In the genomic region with DNA sequence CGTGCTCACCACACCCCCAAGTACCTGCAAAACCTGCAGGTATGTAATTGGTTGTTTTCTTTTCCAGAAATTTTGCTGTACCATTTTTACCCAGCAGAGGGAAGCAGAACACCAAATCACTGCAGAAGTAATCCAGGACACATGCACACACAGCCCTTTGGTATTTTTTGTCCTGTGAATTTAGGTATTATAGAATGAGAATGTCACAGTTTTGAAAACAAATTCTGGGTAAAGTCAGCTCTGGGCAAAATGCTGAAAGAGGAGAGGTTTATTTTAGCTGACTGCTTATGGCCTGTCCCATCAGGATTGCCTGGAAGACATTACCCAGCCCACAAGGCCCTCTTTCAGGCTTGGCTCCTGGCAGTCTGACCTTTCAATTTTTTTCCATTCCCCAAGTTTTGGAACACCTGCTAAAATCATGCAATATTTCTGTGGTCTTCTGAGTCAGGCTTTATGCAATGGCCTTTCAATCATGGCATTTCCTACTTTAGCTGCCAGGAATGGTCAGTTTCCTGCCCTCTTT, we compare ENCODE assay signal across 8 cellular contexts. TPM values are rescaled to one million over a fixed set of nuclear protein-coding genes. Genes with fewer than 3 reads are reported as not detected.
A peak's percentile ranks its signal among the peaks of the same experiment; 100 is the strongest.
DNase-seq lines count a peak whose midpoint lies in the region; ATAC-seq, FAIRE-seq and TF ChIP-seq lines count a peak whose summit lies in the region.

No MANE protein-coding gene starts in this region.

- no peak for FAIRE-seq in A549 (lab: Jason Lieb, UNC)

- peak; percentile 79 for TF ChIP-seq CTCF in A549 (IDR thresholded peaks at IDR 0.05)

- TF ChIP-seq POLR2A in A549 (IDR thresholded peaks at IDR 0.05; ENCODE audit: low read length), result no peak
- no peak for TF ChIP-seq POLR2A in erythroblast (IDR thresholded peaks at IDR 0.05; ENCODE audit: low read length)

- H3K9me3 ChIP-seq in A549 (no peaks in the 10 kb centered on the region), SJSA1 (replicated peaks) (no peaks in the 10 kb centered on the region)
- no peaks in the 10 kb centered on the region for H3K9me3 ChIP-seq in naive thymus-derived CD4-positive, alpha-beta T cell (ENCODE audit: control insufficient read depth in 2 of 3, low read length in 3 of 3)
- H3K9me3 ChIP-seq in effector memory CD4-positive, alpha-beta T cell (ENCODE audit: control insufficient read depth, low read length), result no peaks in the 10 kb centered on the region

- H3K4me3 Mint-ChIP-seq in naive thymus-derived CD4-positive, alpha-beta T cell, result peak overlapping the region in 3 of 10 donors; percentile 3 to 39 (median 38)

- CTCF ChIA-PET in A549 (lab: Yijun Ruan, JAX), result interaction anchor here (0.6 to 6.8 kb wide), 32 partner anchors 9 to 255 kb away, joined by 3 to 86 read pairs (median 5); no protein-coding TSS in a partner anchor
- CTCF ChIA-PET in naive thymus-derived CD4-positive, alpha-beta T cell (lab: Charles Lee), result interaction anchor here (1.3 to 7.0 kb wide), 5 partner anchors 13 to 249 kb away, joined by 4 to 83 read pairs (median 14); a partner anchor contains a TSS

- peak overlapping the region; percentile 25; the same call in 1 of the 3 replicates for H3K4me2 ChIP-seq in A549

- peaks cover 12 to 44% (median 35%) of the 10 kb centered on the region in 7 donors for H3K4me1 Mint-ChIP-seq in naive thymus-derived CD4-positive, alpha-beta T cell

- no peaks in the 10 kb centered on the region for H3K36me3 ChIP-seq in SJSA1
- H3K36me3 ChIP-seq in naive thymus-derived CD4-positive, alpha-beta T cell (ENCODE audit: control insufficient read depth in 2 of 3, insufficient read depth in 3 of 3, low read length in 3 of 3), result peaks cover 0 to 3% (median 0%) of the 10 kb centered on the region in 3 experiments
- H3K36me3 ChIP-seq in effector memory CD4-positive, alpha-beta T cell (ENCODE audit: control insufficient read depth, insufficient read depth, low read length), result no peaks in the 10 kb centered on the region

- WGBS in A549 (ENCODE audit: missing lambda C conversion rate), result 0% methylated on average over 1 of the region's 1 CpG

- H3K4me3 ChIP-seq in A549 (no peak overlapping the region), SJSA1 (no peak overlapping the region)
- H3K4me3 ChIP-seq in naive thymus-derived CD4-positive, alpha-beta T cell (ENCODE audit: low read length), result no peak overlapping the region
- H3K4me3 ChIP-seq in effector memory CD4-positive, alpha-beta T cell (ENCODE audit: insufficient read depth, low read depth, low read length, poor library complexity, severe bottlenecking), result no peak overlapping the region

- peak; percentile 88 to 91 for TF ChIP-seq RAD21 in A549 (conservative IDR thresholded peaks at IDR 0.05 in 1 of 2, IDR thresholded peaks at IDR 0.05 in 1 of 2)

- peaks cover 0 to 9% (median 0%) of the 10 kb centered on the region in 5 donors for H3K27me3 Mint-ChIP-seq in naive thymus-derived CD4-positive, alpha-beta T cell

- H3K36me3 Mint-ChIP-seq in naive thymus-derived CD4-positive, alpha-beta T cell, result no peaks in the 10 kb centered on the region

- ATAC-seq in A549 (peak in 1 of 2 experiments; percentile 30; a peak in 3 of 6 replicates), HG03097 (IDR thresholded peaks at IDR 0.05; ENCODE audit: low FRiP score, unreplicated experiment) (no peak)
- ATAC-seq in naive thymus-derived CD4-positive, alpha-beta T cell, result peak; percentile 28

- H3K27me3 ChIP-seq in SJSA1 (replicated peaks), result no peaks in the 10 kb centered on the region
- H3K27me3 ChIP-seq in naive thymus-derived CD4-positive, alpha-beta T cell (ENCODE audit: control insufficient read depth in 2 of 2, insufficient read depth in 2 of 2, low read length in 2 of 2), result no peaks in the 10 kb centered on the region
- H3K27me3 ChIP-seq in effector memory CD4-positive, alpha-beta T cell (replicated peaks; ENCODE audit: control insufficient read depth, insufficient read depth, low read length, poor library complexity, severe bottlenecking), result no peaks in the 10 kb centered on the region

- no peak for TF ChIP-seq EP300 in A549 (IDR thresholded peaks at IDR 0.05)

- intact Hi-C loops in naive thymus-derived CD4-positive, alpha-beta T cell (cut with micrococcal nuclease), result loop anchor here (1.0 to 5.0 kb wide), 8 partner anchors 16 to 247 kb away; no protein-coding TSS in a partner anchor

- H3K4me1 ChIP-seq in A549 (peaks cover 24% of the 10 kb centered on the region; the same call in 2 of the 3 replicates), SJSA1 (replicated peaks) (peaks cover 43% of the 10 kb centered on the region)
- peaks cover 13 to 19% of the 10 kb centered on the region in 2 donors for H3K4me1 ChIP-seq in naive thymus-derived CD4-positive, alpha-beta T cell (ENCODE audit: control insufficient read depth in 2 of 2, insufficient read depth in 2 of 2, low read length in 2 of 2)
- H3K4me1 ChIP-seq in effector memory CD4-positive, alpha-beta T cell (ENCODE audit: control insufficient read depth, insufficient read depth, low read length, poor library complexity, severe bottlenecking), result peaks cover 9% of the 10 kb centered on the region

- H3K27ac ChIP-seq in A549 (0 out of 6 replicates have a peak overlapping the region, but pooled peaks of 1 of the 2 experiments have one; percentile 48), SJSA1 (peak overlapping the region; percentile 75)
- H3K27ac ChIP-seq in naive thymus-derived CD4-positive, alpha-beta T cell (ENCODE audit: low read depth, low read length), result no peak overlapping the region
- no peak overlapping the region for H3K27ac ChIP-seq in effector memory CD4-positive, alpha-beta T cell (ENCODE audit: insufficient read depth, low read length, poor library complexity, severe bottlenecking)

- POLR2A ChIA-PET in A549 (lab: Yijun Ruan, JAX), result no interaction called here
- POLR2A ChIA-PET in naive thymus-derived CD4-positive, alpha-beta T cell (lab: Charles Lee), result interaction anchor here (0.6 to 3.3 kb wide), 3 partner anchors 16 to 161 kb away, joined by 3 to 20 read pairs (median 12); a partner anchor contains a TSS

- peak overlapping the region in 8 of 9 donors; percentile 10 to 86 (median 64) for H3K27ac Mint-ChIP-seq in naive thymus-derived CD4-positive, alpha-beta T cell

- DNase-seq in A549 (ENCODE audit: low read depth in 1 of 2, low spot score in 1 of 2) (peak; percentile 40 to 60), EL (peak; percentile 70), MV-4-11 (lab: John Stamatoyannopoulos, UW) (peak; percentile 28), SJSA1 (ENCODE audit: low read depth in 1 of 2, low spot score in 2 of 2) (peak in 1 of 2 experiments; percentile 70), erythroblast (lab: John Stamatoyannopoulos, UW) (peak; percentile 62 to 82)
- peak in 7 of 9 donors; percentile 57 to 76 (median 73) for DNase-seq in naive thymus-derived CD4-positive, alpha-beta T cell
- DNase-seq in effector memory CD4-positive, alpha-beta T cell, result no peak

- no peaks in the 10 kb centered on the region for H3K9me3 Mint-ChIP-seq in naive thymus-derived CD4-positive, alpha-beta T cell

TF ChIP-seq in A549, 52 proteins besides CTCF, POLR2A, EP300 and RAD21 (continues in another document):
- TF ChIP-seq CEBPB (IDR thresholded peaks at IDR 0.05) (no peak), PHF8 (IDR thresholded peaks at IDR 0.05; ENCODE audit: borderline replicate concordance, low read depth) (no peak), JUN (IDR thresholded peaks at IDR 0.05) (no peak), MYC (IDR thresholded peaks at IDR 0.05; ENCODE audit: borderline replicate concordance, low read length) (no peak), ZSCAN20 (CRISPR knock-in tag; IDR thresholded peaks at IDR 0.05) (no peak), TP53 (CRISPR knock-in tag; IDR thresholded peaks at IDR 0.05) (no peak), MAZ (IDR thresholded peaks at IDR 0.05; ENCODE audit: borderline replicate concordance, low read depth, low read length) (no peak), SMC3 (IDR thresholded peaks at IDR 0.05) (peak; percentile 93), POLR2AphosphoS2 (conservative IDR thresholded peaks at IDR 0.05; ENCODE audit: low read length) (no peak), NFE2L2 (conservative IDR thresholded peaks at IDR 0.05; ENCODE audit: low read length) (no peak), SREBF2 (IDR thresholded peaks at IDR 0.05) (no peak), EHMT2 (IDR thresholded peaks at IDR 0.05; ENCODE audit: low read depth) (no peak), RNF2 (IDR thresholded peaks at IDR 0.05; ENCODE audit: borderline replicate concordance, low read depth) (no peak), ZFP36 (IDR thresholded peaks at IDR 0.05; ENCODE audit: borderline replicate concordance, partially characterized antibody) (no peak), HOXA7 (CRISPR knock-in tag; IDR thresholded peaks at IDR 0.05) (no peak)
- TF ChIP-seq, protein P1, sequence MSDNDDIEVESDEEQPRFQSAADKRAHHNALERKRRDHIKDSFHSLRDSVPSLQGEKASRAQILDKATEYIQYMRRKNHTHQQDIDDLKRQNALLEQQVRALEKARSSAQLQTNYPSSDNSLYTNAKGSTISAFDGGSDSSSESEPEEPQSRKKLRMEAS (IDR thresholded peaks at IDR 0.05), result 0 out of 2 replicates have a peak, but pooled peaks have one; percentile 21

RNA-seq across cellular contexts. Expression of a gene that starts 3.5 kb away (rescaled TPM):
- 43.5 and 46.7 TPM in 2 replicates for polyA plus RNA-seq in A549 (2011; rRNA removed)
- 7.7 and 9.7 TPM in 2 replicates for polyA plus RNA-seq in A549 (2012; cell fraction: cytosol; rRNA removed)
- polyA plus RNA-seq in A549 (2012; cell fraction: nucleus; rRNA removed), result 51.9 and 66.6 TPM in 2 replicates
- polyA plus RNA-seq in A549 (2017; fragmentation: RNase III; extraction: RNeasy Plus Mini Kit Qiagen cat#74134 plus additional on column Dnase treatment), result 14.0 to 16.5 TPM (median 15.2 TPM) in 3 replicates
- polyA minus RNA-seq in A549 (2011; rRNA and poly(A)+ RNA removed), result 17.2 and 29.8 TPM in 2 replicates
- total RNA-seq in SJSA1 (2014; rRNA removed; shearing (Covaris generic)), result 15.7 and 15.8 TPM in 2 replicates
- total RNA-seq in naive thymus-derived CD4-positive, alpha-beta T cell, result 10 to 100 TPM in 2 of 5 experiments, 1 to 10 TPM in 3; 2.4 to 13.8 (median 6.0) TPM
- 1 to 10 TPM; 1.9 to 5.2 TPM for polyA plus RNA-seq in naive thymus-derived CD4-positive, alpha-beta T cell

RNA-seq across cellular contexts. Expression of a gene that starts 54.7 kb away (rescaled TPM):
- polyA plus RNA-seq in A549 (2011; rRNA removed) (1.2 and 1.3 TPM in 2 replicates), A549 (2017; fragmentation: RNase III; extraction: RNeasy Plus Mini Kit Qiagen cat#74134 plus additional on column Dnase treatment) (0.50 to 0.84 TPM (median 0.80 TPM) in 3 replicates)
- 0.24 and 0.35 TPM in 2 replicates for polyA plus RNA-seq in A549 (2012; cell fraction: cytosol; rRNA removed)
- polyA plus RNA-seq in A549 (2012; cell fraction: nucleus; rRNA removed), result 0.27 and 0.36 TPM in 2 replicates
- polyA minus RNA-seq in A549 (2011; rRNA and poly(A)+ RNA removed), result 0.99 and 1.6 TPM in 2 replicates
- total RNA-seq in SJSA1 (2014; rRNA removed; shearing (Covaris generic)), result 5.8 and 10.0 TPM in 2 replicates
- 10 to 100 TPM in 3 of 5 experiments, 1 to 10 TPM in 2; 7.5 to 46.2 (median 21.6) TPM for total RNA-seq in naive thymus-derived CD4-positive, alpha-beta T cell
- 10 to 100 TPM; 32.1 to 39.2 TPM for polyA plus RNA-seq in naive thymus-derived CD4-positive, alpha-beta T cell

Comparison
In these comparisons a context has a peak if more than half of its experiments do, and no peak if none do; other contexts are left out.
1. DNase-seq: peak in A549 (2 of 2), EL (single experiment), MV-4-11 (single experiment), erythroblast (2 of 2) and naive thymus-derived CD4-positive, alpha-beta T cell (7 of 9); none in effector memory CD4-positive, alpha-beta T cell (0 of 3).